18 cellular contexts compared by ENCODE assay signal in the genomic region with DNA sequence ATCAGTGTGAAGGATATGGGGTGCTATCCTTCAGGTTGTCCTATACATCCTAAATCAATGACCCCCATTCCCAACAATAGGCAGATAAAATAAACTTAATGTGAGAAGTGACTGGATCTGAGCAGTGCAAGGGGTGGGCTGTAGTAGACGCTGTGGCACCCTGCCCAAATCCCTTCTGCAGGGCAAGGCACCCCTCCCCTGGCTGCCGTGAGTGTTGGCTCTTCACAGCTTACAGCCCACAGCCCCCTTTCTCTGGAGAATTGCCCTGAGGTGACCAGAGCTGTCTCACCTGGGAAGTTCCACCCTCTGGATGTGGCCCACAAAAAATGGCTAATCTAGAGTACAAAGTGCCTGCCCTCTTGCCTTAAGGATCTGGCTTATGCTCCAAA. TPM values are rescaled to one million over a fixed set of nuclear protein-coding genes. Genes with fewer than 3 reads are reported as not detected.
DNase-seq lines count a peak whose midpoint lies in the region; ATAC-seq and TF ChIP-seq lines count a peak whose summit lies in the region.
"Had no signal": no experiment of that assay in that cellular context is flagged by ENCODE, and none has a peak within 500 bp of the region (broad histone marks: within the 10 kb centered on the region; RNA-seq: fewer than 3 reads in every experiment).

No MANE protein-coding gene starts in this region.

- H3K4me3 ChIP-seq in right cardiac atrium (ENCODE audit: low read length) (no peak overlapping the region), esophagus squamous epithelium (no peak overlapping the region)
- H3K4me3 ChIP-seq: ascending aorta, colonic mucosa, left lung, pancreas, testis had no signal

- no peaks in the 10 kb centered on the region for H3K9me3 ChIP-seq in right cardiac atrium (ENCODE audit: control insufficient read depth, low read length)
- no peaks in the 10 kb centered on the region for H3K9me3 ChIP-seq in esophagus squamous epithelium
- H3K9me3 ChIP-seq: ascending aorta, colonic mucosa, left lung, pancreas, testis had no signal

- ATAC-seq in right cardiac atrium (no peak), left ventricle myocardium superior (no peak)
- no peak for ATAC-seq in stimulated activated effector memory CD8-positive, alpha-beta T cell treated with anti-CD3 and anti-CD28 coated beads, Interleukin-12 subunit alpha, Interleukin-12 subunit beta, amount 100 ng/mL, for 72 hours
- ATAC-seq: pancreas had no signal

- 81% methylated on average over 2 of the region's 2 CpGs for WGBS in right cardiac atrium
- 69 to 75% methylated on average over 2 of the region's 2 CpGs for WGBS in esophagus squamous epithelium, 2 donors

- no peak for TF ChIP-seq CTCF in RWPE1 (conservative IDR thresholded peaks at IDR 0.05; ENCODE audit: low read depth)
- no peak for TF ChIP-seq CTCF in esophagus squamous epithelium (IDR thresholded peaks at IDR 0.05)
- TF ChIP-seq CTCF in GM13977 (IDR thresholded peaks at IDR 0.05; ENCODE audit: extremely low read depth, insufficient read depth, missing control alignments) = no peak

- CTCF ChIA-PET in RWPE1 (lab: Yijun Ruan, JAX) = no interaction called here

- peaks cover 5% of the 10 kb centered on the region for H3K9me3 Mint-ChIP-seq in stimulated activated effector memory CD8-positive, alpha-beta T cell treated with anti-CD3 and anti-CD28 coated beads, Interleukin-12 subunit alpha, Interleukin-12 subunit beta, amount 100 ng/mL, for 72 hours

- peaks cover 79% of the 10 kb centered on the region for H3K4me1 Mint-ChIP-seq in stimulated activated effector memory CD8-positive, alpha-beta T cell treated with anti-CD3 and anti-CD28 coated beads, Interleukin-12 subunit alpha, Interleukin-12 subunit beta, amount 100 ng/mL, for 72 hours

- no peaks in the 10 kb centered on the region for H3K36me3 ChIP-seq in esophagus squamous epithelium
- H3K36me3 ChIP-seq: ascending aorta, colonic mucosa, left lung, pancreas had no signal

- H3K27me3 ChIP-seq in right cardiac atrium (ENCODE audit: control insufficient read depth, insufficient read depth) (no peaks in the 10 kb centered on the region), esophagus squamous epithelium (no peaks in the 10 kb centered on the region)
- H3K27me3 ChIP-seq: ascending aorta, colonic mucosa, left lung, pancreas, testis had no signal

- intact Hi-C loops in right cardiac atrium (cut with DNase I) (no loop called here), left ventricle myocardium superior (cut with micrococcal nuclease) (no loop called here), esophagus squamous epithelium (cut with DNase I) (no loop called here)

- POLR2A ChIA-PET in RWPE1 (lab: Yijun Ruan, JAX; ENCODE audit: low non-redundant PET) = no interaction called here

- H3K4me1 ChIP-seq in right cardiac atrium (ENCODE audit: control insufficient read depth, insufficient read depth, low read length) (peaks cover 4% of the 10 kb centered on the region), esophagus squamous epithelium (peaks cover 20 to 56% (median 26%) of the 10 kb centered on the region in 3 donors)
- H3K4me1 ChIP-seq: pancreas, testis had no signal

- H3K27ac ChIP-seq in right cardiac atrium (ENCODE audit: low read length) (no peak overlapping the region), RWPE1 (peak overlapping the region; percentile 67), esophagus squamous epithelium (peak overlapping the region in 3 of 4 donors; percentile 24 to 46 (median 38))
- H3K27ac ChIP-seq: ascending aorta, colonic mucosa, pancreas, testis had no signal

- no peak for TF ChIP-seq POLR2A in esophagus squamous epithelium (IDR thresholded peaks at IDR 0.05)

- DNase-seq in right cardiac atrium = peak in 2 of 3 donors; percentile 12 to 40
- DNase-seq in left ventricle myocardium superior = no peak
- no peak for DNase-seq in RWPE1 (ENCODE audit: low spot score)
- no peak for DNase-seq in esophagus squamous epithelium (lab: John Stamatoyannopoulos, UW)
- DNase-seq in stimulated activated effector memory CD8-positive, alpha-beta T cell treated with anti-CD3 and anti-CD28 coated beads, Interleukin-12 subunit alpha, Interleukin-12 subunit beta, amount 100 ng/mL, for 72 hours (ENCODE audit: low spot score in 2 of 2) = no peak
- no peak for DNase-seq in DMS 273 (lab: John Stamatoyannopoulos, UW; ENCODE audit: unreplicated experiment)
- DNase-seq in GM13977 (ENCODE audit: low spot score) = no peak
- no peak for DNase-seq in cerebellar nuclear complex (lab: John Stamatoyannopoulos, UW)
- DNase-seq: activated effector memory CD4-positive, alpha-beta T cell treated with Interleukin-2 at 50 U/mL for 16 hours; colonic mucosa; DMS 273 treated with DMSO at 0.1 percent for 48 hours; left lung; NCI-H2081; NCI-H510A treated with DMSO at 0.1 percent for 48 hours; testis had no signal

- peak overlapping the region; percentile 8 for H3K4me3 Mint-ChIP-seq in stimulated activated effector memory CD8-positive, alpha-beta T cell treated with anti-CD3 and anti-CD28 coated beads, Interleukin-12 subunit alpha, Interleukin-12 subunit beta, amount 100 ng/mL, for 72 hours
- H3K4me3 Mint-ChIP-seq: IgD-negative memory B cell had no signal

- peak overlapping the region; percentile 94 for H3K27ac Mint-ChIP-seq in stimulated activated effector memory CD8-positive, alpha-beta T cell treated with anti-CD3 and anti-CD28 coated beads, Interleukin-12 subunit alpha, Interleukin-12 subunit beta, amount 100 ng/mL, for 72 hours
- H3K27ac Mint-ChIP-seq: IgD-negative memory B cell had no signal

- in situ Hi-C loops in GM13977 (cut with MboI; ENCODE audit: low pct_unique_long_range_greater_than_20kb, low sequenced_read_pairs, unreplicated experiment) = no loop called here

- H3K36me3 Mint-ChIP-seq in stimulated activated effector memory CD8-positive, alpha-beta T cell treated with anti-CD3 and anti-CD28 coated beads, Interleukin-12 subunit alpha, Interleukin-12 subunit beta, amount 100 ng/mL, for 72 hours = peaks cover 32% of the 10 kb centered on the region
- H3K36me3 Mint-ChIP-seq: IgD-negative memory B cell had no signal

RNA-seq across cellular contexts. Expression of a gene that starts 25.8 kb away (rescaled TPM):
- 100 to 1,000 TPM in 3 of 4 donors, 10 to 100 TPM in 1; 91.8 to 121 (median 110) TPM for total RNA-seq in right cardiac atrium
- polyA plus RNA-seq in right cardiac atrium = 97.7 TPM
- total RNA-seq in left ventricle myocardium superior = 139 TPM
- total RNA-seq in esophagus squamous epithelium = 100 to 1,000 TPM in 1 of 4 donors, 10 to 100 TPM in 3; 40.2 to 141 (median 56.6) TPM

Comparison
In these comparisons a context has a peak if more than half of its experiments do, and no peak if none do; other contexts are left out.
1. DNase-seq: peak in right cardiac atrium (2 of 3); none in left ventricle myocardium superior (single experiment), RWPE1 (single experiment), esophagus squamous epithelium (single experiment), stimulated activated effector memory CD8-positive, alpha-beta T cell treated with anti-CD3 and anti-CD28 coated beads, Interleukin-12 subunit alpha, Interleukin-12 subunit beta, amount 100 ng/mL, for 72 hours (0 of 2), DMS 273 (single experiment), GM13977 (single experiment) and cerebellar nuclear complex (0 of 2).